ENCODE assay signal across 19 cellular contexts in genomic region chr12:46518729-46519128, GRCh38.
A peak's percentile ranks its signal among the peaks of the same experiment; 100 is the strongest.
DNase-seq lines count a peak whose midpoint lies in the region; ATAC-seq, FAIRE-seq and TF ChIP-seq lines count a peak whose summit lies in the region.
"Had no signal": no experiment of that assay in that cellular context is flagged by ENCODE, and none has a peak within 500 bp of the region (broad histone marks: within the 10 kb centered on the region; RNA-seq: fewer than 3 reads in every experiment).

No MANE protein-coding gene starts in this region.

- TF ChIP-seq CTCF in sigmoid colon (IDR thresholded peaks at IDR 0.05) (no peak), kidney (IDR thresholded peaks at IDR 0.05; ENCODE audit: borderline replicate concordance, extremely low read depth, insufficient read depth) (no peak)

- peak overlapping the region; percentile 5 to 13 for H3K27ac Mint-ChIP-seq in activated naive CD4-positive, alpha-beta T cell treated with anti-CD3 and anti-CD28 coated beads, Interleukin-2, amount 50 U/mL, for 72 hours

- 76 to 77% methylated on average over 3 of the region's 3 CpGs for WGBS in sigmoid colon, 2 donors

- no peak for TF ChIP-seq POLR2A in sigmoid colon (IDR thresholded peaks at IDR 0.05)

- TF ChIP-seq EP300 in sigmoid colon (IDR thresholded peaks at IDR 0.05), result no peak

- no peak overlapping the region for H3K9ac ChIP-seq in kidney (ENCODE audit: low read length in 2 of 2)

- no peak for ATAC-seq in activated naive CD4-positive, alpha-beta T cell treated with anti-CD3 and anti-CD28 coated beads, Interleukin-2, amount 50 U/mL, for 72 hours
- ATAC-seq in GM21723 (IDR thresholded peaks at IDR 0.05; ENCODE audit: unreplicated experiment), result no peak
- ATAC-seq: stimulated activated naive CD8-positive, alpha-beta T cell treated with anti-CD3 and anti-CD28 coated beads, Interleukin-15, amount 100 ng/mL, for 72 hours had no signal

- no peak overlapping the region for H3K4me3 ChIP-seq in sigmoid colon
- H3K4me3 ChIP-seq in kidney (ENCODE audit: low read length in 2 of 2), result no peak overlapping the region
- H3K4me3 ChIP-seq: dorsolateral prefrontal cortex, smooth muscle cell had no signal

- peaks cover 0 to 8% of the 10 kb centered on the region in 2 donors for H3K9me3 Mint-ChIP-seq in activated naive CD4-positive, alpha-beta T cell treated with anti-CD3 and anti-CD28 coated beads, Interleukin-2, amount 50 U/mL, for 72 hours

- intact Hi-C loops in sigmoid colon (cut with DNase I), result loop anchor here (5.0 kb wide), 1 partner anchor 41 kb away; no protein-coding TSS in a partner anchor
- intact Hi-C loops in kidney (cut with DNase I), result no loop called here

- H3K27ac ChIP-seq in sigmoid colon, result peak overlapping the region; percentile 6 to 45 (median 31)
- H3K27ac ChIP-seq in kidney (ENCODE audit: low read depth in 2 of 2, low read length in 2 of 2), result no peak overlapping the region
- H3K27ac ChIP-seq: C4-2B had no signal

- DNase-seq in activated naive CD4-positive, alpha-beta T cell treated with anti-CD3 and anti-CD28 coated beads, Interleukin-2, amount 50 U/mL, for 72 hours (ENCODE audit: low spot score in 2 of 2), result no peak
- no peak for DNase-seq in activated naive CD4-positive, alpha-beta T cell treated with anti-CD3 and anti-CD28 coated beads, Interleukin-2, amount 50 U/mL, for 16 hours
- DNase-seq in fibroblast of gingiva (ENCODE audit: low read depth) (peak; percentile 60), sigmoid colon (no peak), kidney (no peak), foreskin melanocyte (no peak), Kasumi-1 (lab: John Stamatoyannopoulos, UW) (no peak)
- DNase-seq: activated CD4-positive, alpha-beta T cell treated with anti-CD3 and anti-CD28 coated beads for 4 hours; activated naive CD4-positive, alpha-beta T cell; central memory CD4-positive, alpha-beta T cell; dorsolateral prefrontal cortex; NCI-H1436 treated with DMSO at 0.1 percent for 48 hours; NCI-H2171; NCI-H69; stimulated activated CD4-positive, alpha-beta T cell treated with anti-CD3 and anti-CD28 coated beads, Interleukin-2, amount 100 ng/mL, for 48 hours; stimulated activated naive CD8-positive, alpha-beta T cell treated with anti-CD3 and anti-CD28 coated beads, Interleukin-15, amount 100 ng/mL, for 72 hours had no signal

- H3K36me3 Mint-ChIP-seq in activated naive CD4-positive, alpha-beta T cell treated with anti-CD3 and anti-CD28 coated beads, Interleukin-2, amount 50 U/mL, for 72 hours, result peaks cover 0 to 20% of the 10 kb centered on the region in 2 donors

- H3K9me3 ChIP-seq in sigmoid colon (no peaks in the 10 kb centered on the region), kidney (ENCODE audit: control insufficient read depth in 1 of 2, low read length in 2 of 2) (no peaks in the 10 kb centered on the region)

- H3K4me1 ChIP-seq in sigmoid colon (peaks cover 0 to 37% (median 33%) of the 10 kb centered on the region in 4 donors), kidney (ENCODE audit: control insufficient read depth in 1 of 2, insufficient read depth in 1 of 2, low read depth in 1 of 2, low read length in 2 of 2) (peaks cover 0 to 4% of the 10 kb centered on the region in 2 donors)

- no peak for FAIRE-seq in kidney (lab: Jason Lieb, UNC)

- H3K27me3 ChIP-seq in sigmoid colon, result no peaks in the 10 kb centered on the region
- H3K27me3 ChIP-seq: dorsolateral prefrontal cortex had no signal

- H3K36me3 ChIP-seq in sigmoid colon, result no peaks in the 10 kb centered on the region
- H3K36me3 ChIP-seq in kidney (ENCODE audit: control insufficient read depth in 1 of 2, insufficient read depth in 2 of 2, low read length in 2 of 2), result no peaks in the 10 kb centered on the region

Comparison
In these comparisons a context has a peak if more than half of its experiments do, and no peak if none do; other contexts are left out.
1. H3K27ac ChIP-seq: peak in sigmoid colon (4 of 4); none in kidney (0 of 2).